Comparison of ENCODE assay signal across 8 cellular contexts in the genomic region with DNA sequence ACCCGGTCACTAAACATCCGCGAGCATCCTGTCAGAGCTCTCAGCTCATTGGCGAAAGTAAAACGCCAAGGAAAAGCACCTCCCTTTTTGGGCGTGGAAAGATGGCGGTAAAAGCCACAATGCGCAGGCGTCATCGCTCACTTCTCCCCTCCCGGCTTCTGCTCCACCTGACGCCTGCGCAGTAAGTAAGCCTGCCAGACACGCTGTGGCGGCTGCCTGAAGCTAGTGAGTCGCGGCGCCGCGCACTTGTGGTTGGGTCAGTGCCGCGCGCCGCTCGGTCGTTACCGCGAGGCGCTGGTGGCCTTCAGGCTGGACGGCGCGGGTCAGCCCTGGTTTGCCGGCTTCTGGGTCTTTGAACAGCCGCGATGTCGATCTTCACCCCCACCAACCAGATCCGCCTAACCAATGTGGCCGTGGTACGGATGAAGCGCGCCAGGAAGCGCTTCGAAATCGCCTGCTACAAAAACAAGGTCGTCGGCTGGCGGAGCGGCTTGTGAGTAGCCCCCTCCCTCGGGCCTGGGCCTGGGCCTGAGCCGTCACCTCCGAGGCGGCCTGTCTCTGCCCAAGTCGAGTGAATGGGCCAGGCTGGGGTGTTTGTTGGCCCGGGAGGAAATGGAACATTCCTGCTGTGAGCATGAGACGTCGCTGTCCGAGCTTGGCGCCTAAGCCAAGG. TPM values are rescaled to one million over a fixed set of nuclear protein-coding genes. Genes with fewer than 3 reads are reported as not detected.
DNase-seq lines count a peak whose midpoint lies in the region; ATAC-seq and TF ChIP-seq lines count a peak whose summit lies in the region.
"Not testable (repeated sequence)": the region's sequence is repeated elsewhere in the genome, so short reads cannot be mapped to it uniquely, and the experiment has no call there.

No MANE protein-coding gene starts in this region.

- H3K18ac ChIP-seq in H9 (ENCODE audit: insufficient read length, low read depth, low read length): not testable (repeated sequence)

- H3K9ac ChIP-seq in ES-I3 (ENCODE audit: low read depth, low read length): peak overlapping the region; percentile 81; the same call in 1 of the 2 replicates
- peak overlapping the region; percentile 51 for H3K9ac ChIP-seq in H9 (ENCODE audit: extremely low read depth, insufficient read length, low read length)

- peak; percentile 50 for ATAC-seq in stimulated activated naive CD8-positive, alpha-beta T cell treated with anti-CD3 and anti-CD28 coated beads, Interleukin-15, Interleukin-2, amounts not matched to agents 100 U/mL and 50 U/mL, for 24 hours

- not testable (repeated sequence) for H2AK5ac ChIP-seq in H9 (ENCODE audit: insufficient read length, low read length)

- H2AFZ ChIP-seq in H9 (ENCODE audit: low read length): not testable (repeated sequence)

- H3K27me3 ChIP-seq in H9 (ENCODE audit: insufficient read depth, low read length): not testable (repeated sequence)

- H3K23me2 ChIP-seq in H9 (ENCODE audit: insufficient read length, low read depth, low read length, poor library complexity, severe bottlenecking): not testable (repeated sequence)

- not testable (repeated sequence) for H4K8ac ChIP-seq in H9 (replicated peaks; ENCODE audit: insufficient read length, low read depth, low read length)

- not testable (repeated sequence) for H4K91ac ChIP-seq in H9 (ENCODE audit: insufficient read length, low read depth, low read length)

- H3K79me2 ChIP-seq in H9 (ENCODE audit: insufficient read depth, low read length): not testable (repeated sequence)

- H3K23ac ChIP-seq in H9 (ENCODE audit: insufficient read length, low read depth, low read length): not testable (repeated sequence)

- H2BK20ac ChIP-seq in H9 (ENCODE audit: low read depth, low read length, poor library complexity, severe bottlenecking): not testable (repeated sequence)

- H3K36me3 Mint-ChIP-seq in H9 (ENCODE audit: insufficient read depth in 1 of 3, low read depth in 3 of 3) (peaks cover 14 to 33% (median 30%) of the 10 kb centered on the region in 3 experiments; a peak in 6 of 7 replicates), nephron (ENCODE audit: low read depth) (peaks cover 20% of the 10 kb centered on the region)

- not testable (repeated sequence) for TF ChIP-seq CTCF in H9 (conservative IDR thresholded peaks at IDR 0.05); nephron (IDR thresholded peaks at IDR 0.05; ENCODE audit: unreplicated experiment in 3 of 3)

- H3K79me1 ChIP-seq in H9 (ENCODE audit: insufficient read depth, low read depth, low read length, poor library complexity, severe bottlenecking): not testable (repeated sequence)

- peak; percentile 87 for TF ChIP-seq POLR2A in Raji (IDR thresholded peaks at IDR 0.05; ENCODE audit: insufficient read depth, low read depth, low read length)

- not testable (repeated sequence) for H3K27me3 Mint-ChIP-seq in H9 (ENCODE audit: low read depth); nephron (ENCODE audit: low read depth)

- H3K36me3 ChIP-seq in ES-I3 (ENCODE audit: insufficient read depth, low read length): not testable (repeated sequence)

- H3K4me2 ChIP-seq in H9 (ENCODE audit: insufficient read depth, insufficient read length, low read length): peak overlapping the region; percentile 34

- not testable (repeated sequence) for H2BK5ac ChIP-seq in H9 (ENCODE audit: insufficient read length, low read length)

- peaks cover 7 to 14% of the 10 kb centered on the region in 2 experiments for H3K4me1 Mint-ChIP-seq in H9
- H3K4me1 Mint-ChIP-seq in nephron: peaks cover 12% of the 10 kb centered on the region

- H3T11ph ChIP-seq in H9 (ENCODE audit: low read length): not testable (repeated sequence)

- not testable (repeated sequence) for H2BK15ac ChIP-seq in H9 (ENCODE audit: low read depth, low read length)

- not testable (repeated sequence) for H3K27ac ChIP-seq in H9 (ENCODE audit: insufficient read length, low read depth, low read length)

- not testable (repeated sequence) for H3K9me3 Mint-ChIP-seq in H9, nephron

- H3K4ac ChIP-seq in H9 (ENCODE audit: low read depth, low read length): not testable (repeated sequence)

- H3K4me3 Mint-ChIP-seq in H9: peak overlapping the region; percentile 85 to 94
- H3K4me3 Mint-ChIP-seq in nephron: peak overlapping the region; percentile 93 to 95 (median 94)

- not testable (repeated sequence) for H2BK120ac ChIP-seq in H9 (ENCODE audit: low read depth, low read length, poor library complexity, severe bottlenecking)

- H3K4me1 ChIP-seq in ES-I3 (ENCODE audit: insufficient read depth, low read length); H9 (ENCODE audit: insufficient read depth, low read length): not testable (repeated sequence)

- DNase-seq in H9 (peak; percentile 97), M059J (ENCODE audit: low read depth) (peak; percentile 99), fibroblast of the conjunctiva (ENCODE audit: low read depth) (peak; percentile 98)
- DNase-seq in activated effector memory CD4-positive, alpha-beta T cell treated with anti-CD3 and anti-CD28 coated beads, Interleukin-2, amount 50 U/mL, for 16 hours: peak; percentile 99
- peak; percentile 95 for DNase-seq in stimulated activated naive CD8-positive, alpha-beta T cell treated with anti-CD3 and anti-CD28 coated beads, Interleukin-15, Interleukin-2, amounts not matched to agents 100 U/mL and 50 U/mL, for 24 hours

- H3K27ac Mint-ChIP-seq in H9 (peak overlapping the region; percentile 87 to 96 (median 88); a peak in 6 of 7 replicates), nephron (peak overlapping the region; percentile 88 to 99 (median 96))

- not testable (repeated sequence) for H3K14ac ChIP-seq in H9 (ENCODE audit: insufficient read depth, low read length)

- not testable (repeated sequence) for H4K20me1 ChIP-seq in H9 (ENCODE audit: control insufficient read depth, insufficient read depth, insufficient read length)

- H3K56ac ChIP-seq in H9 (ENCODE audit: insufficient read length, low read depth, low read length): not testable (repeated sequence)

- H2BK12ac ChIP-seq in H9 (ENCODE audit: insufficient read length, low read depth, low read length): not testable (repeated sequence)

- H3K9me3 ChIP-seq in ES-I3 (ENCODE audit: control insufficient read depth, insufficient read depth, low read length); H9 (ENCODE audit: control insufficient read depth, low read depth, low read length): not testable (repeated sequence)

- WGBS in H9 (ENCODE audit: extremely low coverage, insufficient read length, low lambda C conversion rate): no CpG with 5 or more reads among the region's 58 CpGs

- not testable (repeated sequence) for H4K5ac ChIP-seq in H9 (ENCODE audit: insufficient read length, low read depth, low read length)

RNA-seq across cellular contexts. Expression of gene TYW1B, which starts 1.4 kb away (rescaled TPM):
- 5.1 and 5.5 TPM in 2 replicates for total RNA-seq in H9 (2021)
- total RNA-seq in M059J (2014; rRNA removed; shearing (Covaris generic)): 0.89 and 1.4 TPM in 2 replicates
